Comparison of ENCODE assay signal across 8 cellular contexts in the genomic region with DNA sequence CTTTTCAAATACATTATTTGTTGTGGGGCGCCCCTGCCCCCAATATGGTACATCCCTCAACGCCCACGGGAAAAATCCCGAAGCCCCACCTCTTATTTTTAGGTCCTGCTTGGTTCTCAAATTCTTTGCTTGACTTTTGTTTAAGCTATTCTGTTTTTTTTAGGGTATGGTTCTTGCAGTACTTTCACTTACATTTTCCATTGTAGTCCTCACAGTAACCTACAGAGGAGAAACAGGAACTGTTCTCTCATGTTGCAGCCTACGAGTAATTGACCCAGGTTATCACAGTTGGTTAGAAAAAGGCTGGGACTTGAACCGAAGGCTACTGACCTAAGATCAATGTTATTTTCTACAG. TPM values are rescaled to one million over a fixed set of nuclear protein-coding genes. Genes with fewer than 3 reads are reported as not detected.
DNase-seq lines count a peak whose midpoint lies in the region; ATAC-seq, FAIRE-seq and TF ChIP-seq lines count a peak whose summit lies in the region.

No MANE protein-coding gene starts in this region.

- no peak for TF ChIP-seq RAD21 in K562 (CRISPR knock-in tag; conservative IDR thresholded peaks at IDR 0.05 in 1 of 2, IDR thresholded peaks at IDR 0.05 in 1 of 2)

- peak; percentile 3 for TF ChIP-seq POLR2A in GM18505 (IDR thresholded peaks at IDR 0.05; ENCODE audit: borderline replicate concordance, extremely low read depth, insufficient read depth, insufficient read length)
- TF ChIP-seq POLR2A in K562 (conservative IDR thresholded peaks at IDR 0.05) = no peak; the same call in 1 of the 2 replicates

- H3K4me3 ChIP-seq in A673 (ENCODE audit: low read depth, low read length, poor library complexity, severe bottlenecking) (peak overlapping the region; percentile 82), K562 (peak overlapping the region; percentile 91), thoracic aorta (peak overlapping the region; percentile 86)

- H2AFZ ChIP-seq in K562 (ENCODE audit: low read depth, low read length) = peak overlapping the region; percentile 98

- no peaks in the 10 kb centered on the region for H3K9me3 ChIP-seq in A673 (ENCODE audit: low read depth, low read length, poor library complexity, severe bottlenecking)
- no peaks in the 10 kb centered on the region for H3K9me3 ChIP-seq in K562 (replicated peaks; ENCODE audit: control insufficient read depth, insufficient read depth, low read depth, low read length)
- no peaks in the 10 kb centered on the region for H3K9me3 ChIP-seq in thoracic aorta

- TF ChIP-seq EP300 in K562 (IDR thresholded peaks at IDR 0.05; ENCODE audit: low read length) = no peak; the same call in 1 of the 2 replicates

- ATAC-seq in GM18505 (IDR thresholded peaks at IDR 0.05; ENCODE audit: unreplicated experiment) (peak; percentile 59), HG02852 (IDR thresholded peaks at IDR 0.05; ENCODE audit: unreplicated experiment) (peak; percentile 63), K562 (peak; percentile 20), left colon (peak; percentile 50), thoracic aorta (ENCODE audit: insufficient number of reproducible peaks, low FRiP score, low read depth) (peak; percentile 1)

- intact Hi-C loops in A673 (cut with micrococcal nuclease; ENCODE audit: unreplicated experiment) (loop anchor here (10.0 kb wide), 1 partner anchor 205 kb away; a partner anchor contains a TSS), K562 (cut with micrococcal nuclease) (no loop called here), left colon (cut with DNase I, micrococcal nuclease) (loop anchor here in 1 of 2 donors (10.0 kb wide), 1 partner anchor 195 kb away; no protein-coding TSS in a partner anchor)

- CTCF ChIA-PET in A673 (lab: Charles Lee) (no interaction called here), K562 (lab: Yijun Ruan, JAX; ENCODE audit: low intra/inter-chr PET ratio) (no interaction called here)

- BruUV-seq in A673 (replicated peaks; lab: Mats Ljungman, UMichigan) = TSS peak; percentile 56
- BruUV-seq in K562 (replicated peaks; lab: Mats Ljungman, UMichigan) = no TSS peak

- H3K79me2 ChIP-seq in K562 (ENCODE audit: control insufficient read depth, insufficient read depth, low read length) = peaks cover 16% of the 10 kb centered on the region

- H3K4me2 ChIP-seq in K562 (ENCODE audit: insufficient read depth, low read length) = peak overlapping the region; percentile 82

- H3K27ac ChIP-seq in A673 (ENCODE audit: low read depth, low read length, poor library complexity, severe bottlenecking) = peak overlapping the region; percentile 98
- peak overlapping the region; percentile 98 for H3K27ac ChIP-seq in K562 (ENCODE audit: extremely low read depth, low read depth, low read length)
- H3K27ac ChIP-seq in thoracic aorta = peak overlapping the region; percentile 80 to 81

- no peak for DNase-seq in A673 (ENCODE audit: low spot score)
- peak; percentile 43 for DNase-seq in NCI-H2171 (lab: John Stamatoyannopoulos, UW)
- DNase-seq in K562 (ENCODE audit: extremely low read depth in 1 of 4, low spot score in 3 of 4) = peak in 3 of 4 experiments; percentile 29 to 68 (median 31)
- no peak for DNase-seq in left colon
- peak; percentile 7 for DNase-seq in thoracic aorta (ENCODE audit: low spot score)
- no peak for DNase-seq in stimulated activated CD4-positive, alpha-beta T cell treated with anti-CD3 and anti-CD28 coated beads, Interleukin-12 subunit alpha, Interleukin-12 subunit beta, amount 100 ng/mL, for 4 hours

- in situ Hi-C loops in K562 (cut with MboI) = no loop called here

- H3K9ac ChIP-seq in K562 (ENCODE audit: insufficient read depth in 1 of 2, low read depth in 2 of 2, low read length in 2 of 2) = peak overlapping the region; percentile 91

- H3K9me1 ChIP-seq in K562 (ENCODE audit: control insufficient read depth, insufficient read depth, low read length) = no peaks in the 10 kb centered on the region

- WGBS in K562 (ENCODE audit: insufficient coverage, low coverage, missing lambda C conversion rate) = under 1% methylated on average over 6 of the region's 6 CpGs

- H3K27me3 ChIP-seq in A673 (replicated peaks; ENCODE audit: insufficient read depth, low read depth, low read length, poor library complexity) = no peaks in the 10 kb centered on the region
- no peaks in the 10 kb centered on the region for H3K27me3 ChIP-seq in K562 (ENCODE audit: control insufficient read depth in 2 of 2, insufficient read depth in 2 of 2, low read length in 2 of 2)
- H3K27me3 ChIP-seq in thoracic aorta (replicated peaks; ENCODE audit: insufficient read depth) = no peaks in the 10 kb centered on the region

- TF ChIP-seq CTCF in A673 (conservative IDR thresholded peaks at IDR 0.05; ENCODE audit: low read depth, low read length) (no peak), K562 (IDR thresholded peaks at IDR 0.05 in 2 of 3, conservative IDR thresholded peaks at IDR 0.05 in 1 of 3; ENCODE audit: insufficient read depth in 2 of 3, low read depth in 1 of 3, low read length in 3 of 3) (no peak), thoracic aorta (IDR thresholded peaks at IDR 0.05) (no peak)

- peaks cover 10% of the 10 kb centered on the region for H3K4me1 ChIP-seq in A673 (ENCODE audit: insufficient read depth, low read length, poor library complexity, severe bottlenecking)
- H3K4me1 ChIP-seq in K562 (replicated peaks in 1 of 2; ENCODE audit: control insufficient read depth in 2 of 2, insufficient read depth in 2 of 2, low read length in 2 of 2) = peaks cover 8 to 9% of the 10 kb centered on the region in 2 experiments; a peak in 3 of 5 replicates
- peaks cover 8 to 16% of the 10 kb centered on the region in 2 donors for H3K4me1 ChIP-seq in thoracic aorta (ENCODE audit: control insufficient read depth in 1 of 2, low read depth in 2 of 2)

- H3K36me3 ChIP-seq in A673 (ENCODE audit: insufficient read depth, low read length, poor library complexity, severe bottlenecking) = peaks cover 4% of the 10 kb centered on the region
- peaks cover 18% of the 10 kb centered on the region; the same call in 2 of the 3 replicates for H3K36me3 ChIP-seq in K562 (ENCODE audit: control insufficient read depth, insufficient read depth, low read length)
- H3K36me3 ChIP-seq in thoracic aorta = no peaks in the 10 kb centered on the region

- POLR2A ChIA-PET in A673 (lab: Charles Lee; ENCODE audit: low non-redundant PET) (no interaction called here), K562 (lab: Yijun Ruan, JAX) (interaction anchor here (1.0 kb wide), 1 partner anchor 15 kb away, joined by 3 read pairs; no protein-coding TSS in a partner anchor)

- H4K20me1 ChIP-seq in K562 (replicated peaks; ENCODE audit: control insufficient read depth, insufficient read depth, low read length) = no peaks in the 10 kb centered on the region

- FAIRE-seq in K562 (lab: Jason Lieb, UNC) = no peak

TF ChIP-seq in K562, 482 proteins besides CTCF, POLR2A, EP300 and RAD21 (continues in another document):
- TF ChIP-seq TSC22D4 (tag; IDR thresholded peaks at IDR 0.05) (no peak), ZNF445 (CRISPR knock-in tag; IDR thresholded peaks at IDR 0.05; ENCODE audit: low read depth) (no peak), MAFF (IDR thresholded peaks at IDR 0.05; ENCODE audit: low read length) (peak; percentile 47; the same call in 1 of the 2 replicates), ATF1 (CRISPR knock-in tag; IDR thresholded peaks at IDR 0.05) (no peak), ATF1 (tag; IDR thresholded peaks at IDR 0.05) (no peak), EHMT2 (IDR thresholded peaks at IDR 0.05) (peak; percentile 13; the same call in 1 of the 2 replicates)
- TF ChIP-seq, protein P1, sequence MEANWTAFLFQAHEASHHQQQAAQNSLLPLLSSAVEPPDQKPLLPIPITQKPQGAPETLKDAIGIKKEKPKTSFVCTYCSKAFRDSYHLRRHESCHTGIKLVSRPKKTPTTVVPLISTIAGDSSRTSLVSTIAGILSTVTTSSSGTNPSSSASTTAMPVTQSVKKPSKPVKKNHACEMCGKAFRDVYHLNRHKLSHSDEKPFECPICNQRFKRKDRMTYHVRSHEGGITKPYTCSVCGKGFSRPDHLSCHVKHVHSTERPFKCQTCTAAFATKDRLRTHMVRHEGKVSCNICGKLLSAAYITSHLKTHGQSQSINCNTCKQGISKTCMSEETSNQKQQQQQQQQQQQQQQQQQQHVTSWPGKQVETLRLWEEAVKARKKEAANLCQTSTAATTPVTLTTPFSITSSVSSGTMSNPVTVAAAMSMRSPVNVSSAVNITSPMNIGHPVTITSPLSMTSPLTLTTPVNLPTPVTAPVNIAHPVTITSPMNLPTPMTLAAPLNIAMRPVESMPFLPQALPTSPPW (CRISPR knock-in tag; IDR thresholded peaks at IDR 0.05) = peak; percentile 82

RNA-seq across cellular contexts. Expression of a gene that starts 0.7 kb away (rescaled TPM):
- total RNA-seq in A673 (2021) = 23.5 and 24.5 TPM in 2 replicates
- 7.9 and 28.0 TPM in 2 replicates for total RNA-seq in K562 (2011; cell fraction: chromatin; rRNA removed; ENCODE audit: low replicate concordance)
- total RNA-seq in K562 (2011; cell fraction: nucleolus; rRNA removed) = 6.0 and 6.8 TPM in 2 replicates
- 18.4 and 28.8 TPM in 2 replicates for total RNA-seq in K562 (2011; cell fraction: nucleoplasm; rRNA removed)
- total RNA-seq in K562 (2014; rRNA removed) = 7.5 and 10.6 TPM in 2 replicates
- 14.1 and 16.5 TPM in 2 replicates for total RNA-seq in K562 (2014; rRNA removed; fragmentation: Illumina TruSeq; extraction: Trizol)
- total RNA-seq in K562 (2015; rRNA removed; fragmentation: Illumina TruSeq; extraction: Trizol) = 11.7 and 14.1 TPM in 2 replicates
- total RNA-seq in K562 (2021) = 12.9 and 14.0 TPM in 2 replicates
- 10.2 and 12.1 TPM in 2 replicates for polyA plus RNA-seq in K562 (2011; rRNA removed)
- 2.0 and 3.6 TPM in 2 replicates for polyA plus RNA-seq in K562 (2011; cell fraction: cytosol; rRNA removed)
- 3.6 and 4.6 TPM in 2 replicates for polyA plus RNA-seq in K562 (2011; cell fraction: nucleus; rRNA removed)
- polyA plus RNA-seq in K562 (2012) = 5.1 and 9.6 TPM in 2 replicates
- 10.4 and 13.6 TPM in 2 replicates for polyA plus RNA-seq in K562 (2014; fragmentation: Illumina TruSeq; extraction: Trizol)
- 1 to 10 TPM; 3.9 to 4.4 TPM for polyA plus RNA-seq in K562 (2014; fragmentation: Nextera tagmentation; extraction: Ambion mirVana)
- 7.7 and 7.9 TPM in 2 replicates for polyA plus RNA-seq in K562 (2014; rRNA removed)
- 24.0 and 27.5 TPM in 2 replicates for polyA minus RNA-seq in K562 (2011; rRNA and poly(A)+ RNA removed)
- 8.9 and 9.3 TPM in 2 replicates for polyA minus RNA-seq in K562 (2011; cell fraction: cytosol; rRNA and poly(A)+ RNA removed)
- polyA minus RNA-seq in K562 (2011; cell fraction: nucleus; rRNA and poly(A)+ RNA removed) = 18.7 and 28.2 TPM in 2 replicates
- total RNA-seq in left colon = 1 to 10 TPM; 4.6 to 9.1 TPM
- 1 to 10 TPM; 5.7 to 6.9 TPM for total RNA-seq in thoracic aorta

Comparison
In these comparisons a context has a peak if more than half of its experiments do, and no peak if none do; other contexts are left out.
1. DNase-seq: peak in NCI-H2171 (single experiment), K562 (3 of 4) and thoracic aorta (single experiment); none in A673 (single experiment), left colon (0 of 2) and stimulated activated CD4-positive, alpha-beta T cell treated with anti-CD3 and anti-CD28 coated beads, Interleukin-12 subunit alpha, Interleukin-12 subunit beta, amount 100 ng/mL, for 4 hours (single experiment).
2. ATAC-seq: peak in every context shown above with its lines; median percentile 63 in HG02852; 59 in GM18505; 50 in left colon; 20 in K562; 1 in thoracic aorta.
3. Peak in every context shown above with its lines, with median percentiles within 50 percentile points of each other: H3K27ac ChIP-seq and H3K4me3 ChIP-seq.